Comparison of ENCODE assay signal across 8 cellular contexts in the genomic region with DNA sequence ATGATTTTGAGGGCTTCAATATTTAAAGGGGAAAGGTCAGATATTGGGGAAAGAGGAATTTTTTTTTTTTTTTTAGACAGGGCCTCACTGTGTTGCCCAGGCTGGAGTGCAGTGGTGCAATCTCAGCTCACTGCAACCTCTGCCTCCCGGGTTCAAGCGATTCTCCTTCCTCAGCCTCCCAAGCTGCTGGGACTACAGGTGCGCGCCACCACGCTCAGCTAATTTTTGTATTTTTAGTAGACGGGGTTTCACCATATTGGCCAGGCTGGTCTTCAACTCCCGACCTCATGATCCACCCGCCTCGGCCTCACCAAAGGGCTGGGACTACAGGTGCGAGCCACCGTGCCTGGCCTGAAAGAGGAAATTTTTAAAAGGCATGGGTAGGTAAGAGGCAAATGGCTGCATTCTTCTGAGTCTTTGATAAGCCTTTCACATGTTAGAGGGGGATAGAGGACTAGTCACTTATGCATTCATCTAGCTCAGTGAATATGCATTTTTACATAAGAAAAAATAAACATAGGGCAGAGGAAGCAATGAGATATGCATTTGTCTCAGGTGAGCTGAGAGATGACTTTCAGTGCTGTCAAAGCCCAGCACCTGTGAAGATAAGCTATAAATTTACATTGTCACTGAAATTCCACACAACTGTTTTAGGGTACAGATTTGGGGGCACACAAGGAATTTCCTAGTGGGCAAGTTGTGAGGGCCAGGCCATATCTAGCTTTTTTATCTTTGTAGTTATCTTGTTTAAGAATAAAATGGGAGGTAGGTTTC. TPM values are rescaled to one million over a fixed set of nuclear protein-coding genes. Genes with fewer than 3 reads are reported as not detected.
DNase-seq lines count a peak whose midpoint lies in the region; TF ChIP-seq lines count a peak whose summit lies in the region.

No MANE protein-coding gene starts in this region.

- H3K4me1 ChIP-seq in thymus (ENCODE audit: control insufficient read depth, insufficient read depth, low read length): peaks cover 3% of the 10 kb centered on the region

- peaks cover 14% of the 10 kb centered on the region for H3K4me1 Mint-ChIP-seq in activated CD4-positive, alpha-beta T cell treated with anti-CD3 and anti-CD28 coated beads, Interleukin-2, amount 10 ng/mL, durations not matched to agents 24 days and 14 days

- H3K27ac ChIP-seq in layer of hippocampus (ENCODE audit: low read depth, low read length): peak overlapping the region; percentile 97
- H3K27ac ChIP-seq in thymus (ENCODE audit: low read depth): no peak overlapping the region

- H3K27me3 ChIP-seq in layer of hippocampus (ENCODE audit: control insufficient read depth, insufficient read depth, low read length) (no peaks in the 10 kb centered on the region), thymus (ENCODE audit: control insufficient read depth, insufficient read depth) (no peaks in the 10 kb centered on the region)

- in situ Hi-C loops in astrocyte of the cerebellum (cut with HindIII; ENCODE audit: low sequenced_read_pairs): no loop called here

- H3K36me3 Mint-ChIP-seq in activated CD4-positive, alpha-beta T cell treated with anti-CD3 and anti-CD28 coated beads, Interleukin-2, amount 10 ng/mL, durations not matched to agents 24 days and 14 days (ENCODE audit: low read depth): no peaks in the 10 kb centered on the region

- no peaks in the 10 kb centered on the region for H3K9me3 ChIP-seq in thymus (ENCODE audit: control insufficient read depth)

- no peak for TF ChIP-seq CTCF in astrocyte of the cerebellum (IDR thresholded peaks at IDR 0.05; ENCODE audit: low read depth, low read length, missing control alignments)

- H3K4me3 Mint-ChIP-seq in activated CD4-positive, alpha-beta T cell treated with anti-CD3 and anti-CD28 coated beads, Interleukin-2, amount 10 ng/mL, durations not matched to agents 24 days and 14 days: peak overlapping the region; percentile 85

- H3K27me3 Mint-ChIP-seq in activated CD4-positive, alpha-beta T cell treated with anti-CD3 and anti-CD28 coated beads, Interleukin-2, amount 10 ng/mL, durations not matched to agents 24 days and 14 days: peaks cover 1% of the 10 kb centered on the region

- H3K36me3 ChIP-seq in thymus (ENCODE audit: control insufficient read depth, insufficient read depth): no peaks in the 10 kb centered on the region

- no peak for DNase-seq in activated CD4-positive, alpha-beta T cell treated with anti-CD3 and anti-CD28 coated beads, Interleukin-2, amount 10 ng/mL, durations not matched to agents 24 days and 14 days
- DNase-seq in activated CD4-positive, alpha-beta T cell treated with anti-CD3 and anti-CD28 coated beads for 48 hours: no peak
- DNase-seq in astrocyte of the cerebellum (ENCODE audit: low read depth): no peak
- DNase-seq in globus pallidus (ENCODE audit: low spot score): no peak
- DNase-seq in GOT3 (lab: John Stamatoyannopoulos, UW): no peak
- DNase-seq in glomerular visceral epithelial cell (ENCODE audit: extremely low spot score): no peak

- H3K4me3 ChIP-seq in astrocyte of the cerebellum (ENCODE audit: low read depth, low read length) (peak overlapping the region; percentile 93), thymus (ENCODE audit: low read length) (peak overlapping the region; percentile 84)

- H3K27ac Mint-ChIP-seq in activated CD4-positive, alpha-beta T cell treated with anti-CD3 and anti-CD28 coated beads, Interleukin-2, amount 10 ng/mL, durations not matched to agents 24 days and 14 days: peak overlapping the region; percentile 88

- H3K9me3 Mint-ChIP-seq in activated CD4-positive, alpha-beta T cell treated with anti-CD3 and anti-CD28 coated beads, Interleukin-2, amount 10 ng/mL, durations not matched to agents 24 days and 14 days: no peaks in the 10 kb centered on the region

- WGBS in thymus: 98% methylated on average over 11 of the region's 11 CpGs

- intact Hi-C loops in activated CD4-positive, alpha-beta T cell treated with anti-CD3 and anti-CD28 coated beads, Interleukin-2, amount 10 ng/mL, durations not matched to agents 24 days and 14 days (cut with micrococcal nuclease): no loop called here

RNA-seq across cellular contexts. Expression of a gene that starts 1.1 kb away (rescaled TPM):
- 19.6 and 24.4 TPM in 2 replicates for total RNA-seq in activated CD4-positive, alpha-beta T cell treated with anti-CD3 and anti-CD28 coated beads, Interleukin-2, amount 10 ng/mL, durations not matched to agents 24 days and 14 days
- 15.7 TPM for polyA plus RNA-seq in thymus

RNA-seq across cellular contexts. Expression of a gene that starts 14.4 kb away (rescaled TPM):
- 27.9 and 37.0 TPM in 2 replicates for total RNA-seq in activated CD4-positive, alpha-beta T cell treated with anti-CD3 and anti-CD28 coated beads, Interleukin-2, amount 10 ng/mL, durations not matched to agents 24 days and 14 days
- 11.8 TPM for polyA plus RNA-seq in thymus
